In the genomic region with DNA sequence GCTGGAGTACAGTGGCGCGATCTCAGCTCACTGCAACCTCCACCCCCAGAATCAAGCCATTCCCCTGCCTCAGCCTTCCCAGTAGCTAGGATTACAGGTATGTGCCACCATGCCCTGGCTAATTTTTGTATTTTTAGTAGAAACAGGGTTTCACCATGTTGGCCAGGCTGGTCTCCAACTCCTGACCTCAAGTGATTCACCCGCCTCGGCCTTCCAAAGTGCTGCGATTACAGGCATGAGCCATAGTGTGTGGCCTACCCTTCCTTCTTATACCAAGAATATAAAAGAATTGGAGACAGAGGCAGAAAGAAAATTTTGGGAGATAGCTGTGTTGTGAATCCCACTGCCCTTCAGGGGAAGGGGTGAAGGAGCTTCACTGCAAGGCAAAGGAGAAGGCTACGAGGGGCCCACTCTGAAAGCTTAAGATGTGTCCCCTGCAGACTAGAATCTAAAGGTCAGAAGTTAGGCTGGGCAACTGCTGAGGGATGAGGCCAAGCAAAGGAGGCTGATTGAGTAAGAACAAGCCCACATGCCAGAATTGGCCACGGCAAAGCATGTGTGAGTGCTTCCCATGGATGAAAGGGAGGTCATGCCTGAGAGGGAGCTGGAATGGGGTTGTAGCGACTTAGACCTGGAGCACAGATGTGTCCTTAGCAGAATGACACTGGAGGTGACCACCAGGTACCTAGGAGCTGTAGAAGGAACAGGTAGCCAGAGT, we compare ENCODE assay signal across 17 cellular contexts. TPM values are rescaled to one million over a fixed set of nuclear protein-coding genes. Genes with fewer than 3 reads are reported as not detected.
DNase-seq lines count a peak whose midpoint lies in the region; ATAC-seq and TF ChIP-seq lines count a peak whose summit lies in the region.
"Had no signal": no experiment of that assay in that cellular context is flagged by ENCODE, and none has a peak within 500 bp of the region (broad histone marks: within the 10 kb centered on the region; RNA-seq: fewer than 3 reads in every experiment).

No MANE protein-coding gene starts in this region.

- no peak overlapping the region for H3K27ac Mint-ChIP-seq in CD4-positive, alpha-beta T cell
- H3K27ac Mint-ChIP-seq: WTC11 had no signal

- peak overlapping the region; percentile 19 for H2BK120ac ChIP-seq in trophoblast cell (ENCODE audit: insufficient read depth, low read length, poor library complexity)

- peaks cover 32% of the 10 kb centered on the region for H3F3A ChIP-seq in PC-9 (ENCODE audit: insufficient read depth, low read depth)

- H3K27me3 ChIP-seq in PC-9 (ENCODE audit: insufficient read depth, low read depth) (no peaks in the 10 kb centered on the region), esophagus muscularis mucosa (no peaks in the 10 kb centered on the region), trophoblast cell (ENCODE audit: insufficient read depth, low read length) (no peaks in the 10 kb centered on the region), dorsolateral prefrontal cortex (no peaks in the 10 kb centered on the region)
- H3K27me3 ChIP-seq in CD4-positive, alpha-beta T cell (ENCODE audit: control insufficient read depth, insufficient read depth, low read length) = no peaks in the 10 kb centered on the region

- H2AFZ ChIP-seq in PC-9 (no peak overlapping the region), trophoblast cell (ENCODE audit: insufficient read depth, low read length, poor library complexity) (no peak overlapping the region)

- 89% methylated on average over 8 of the region's 8 CpGs for WGBS in esophagus muscularis mucosa
- WGBS in trophoblast cell (ENCODE audit: extremely low coverage, insufficient coverage, insufficient read length) = no CpG with 5 or more reads among the region's 8 CpGs

- H3K9ac ChIP-seq in trophoblast cell (ENCODE audit: low read length) = no peak overlapping the region

- TF ChIP-seq EP300 in esophagus muscularis mucosa (IDR thresholded peaks at IDR 0.05) = no peak

- no peaks in the 10 kb centered on the region for H3K36me3 Mint-ChIP-seq in CD4-positive, alpha-beta T cell (ENCODE audit: low read depth)
- H3K36me3 Mint-ChIP-seq: WTC11 had no signal

- peak overlapping the region; percentile 74 for H3K27ac ChIP-seq in PC-9
- no peak overlapping the region for H3K27ac ChIP-seq in esophagus muscularis mucosa (replicated peaks in 1 of 4)
- no peak overlapping the region for H3K27ac ChIP-seq in trophoblast cell (ENCODE audit: low read depth, low read length)
- no peak overlapping the region for H3K27ac ChIP-seq in dorsolateral prefrontal cortex
- H3K27ac ChIP-seq in CD4-positive, alpha-beta T cell (ENCODE audit: low read depth, low read length) = no peak overlapping the region

- H3K79me2 ChIP-seq in PC-9 (ENCODE audit: low read depth) (no peaks in the 10 kb centered on the region), trophoblast cell (ENCODE audit: control insufficient read depth, insufficient read depth, low read length, poor library complexity) (no peaks in the 10 kb centered on the region)

- H3K4me3 ChIP-seq in PC-9 (no peak overlapping the region), esophagus muscularis mucosa (no peak overlapping the region), trophoblast cell (ENCODE audit: low read depth, low read length) (no peak overlapping the region), dorsolateral prefrontal cortex (no peak overlapping the region)

- no peaks in the 10 kb centered on the region for H3K79me1 ChIP-seq in trophoblast cell (ENCODE audit: low read length)

- H4K20me1 ChIP-seq in PC-9 (ENCODE audit: insufficient read depth) = no peaks in the 10 kb centered on the region

- H4K12ac ChIP-seq in trophoblast cell (ENCODE audit: low read depth, low read length) = no peak overlapping the region

- no peak overlapping the region for H4K91ac ChIP-seq in trophoblast cell (ENCODE audit: low read depth, low read length)

- peak overlapping the region; percentile 17 for H3K23ac ChIP-seq in trophoblast cell (ENCODE audit: low read length)

- no peaks in the 10 kb centered on the region for H3K27me3 Mint-ChIP-seq in CD4-positive, alpha-beta T cell
- H3K27me3 Mint-ChIP-seq: naive thymus-derived CD8-positive, alpha-beta T cell had no signal

- H3K36me3 ChIP-seq in PC-9 (ENCODE audit: low read depth) (no peaks in the 10 kb centered on the region), esophagus muscularis mucosa (peaks cover 0 to 4% (median 0%) of the 10 kb centered on the region in 4 donors), trophoblast cell (ENCODE audit: control insufficient read depth in 1 of 2, insufficient read depth in 2 of 2, low read length in 2 of 2) (no peaks in the 10 kb centered on the region)

- CTCF ChIA-PET in PC-9 (lab: Charles Lee) = interaction anchor here (0.9 kb wide), 1 partner anchor 18 kb away, joined by 3 read pairs; no protein-coding TSS in a partner anchor
- CTCF ChIA-PET in CD4-positive, alpha-beta T cell (lab: Charles Lee) = interaction anchor here (1.4 kb wide), 1 partner anchor 58 kb away, joined by 3 read pairs; the partner anchor contains the start of gene MYO18A

- H3K4me2 ChIP-seq in PC-9 = peak overlapping the region; percentile 30; the same call in 1 of the 2 replicates
- H3K4me2 ChIP-seq in trophoblast cell (ENCODE audit: low read length) = no peak overlapping the region

- H3K9me3 ChIP-seq in PC-9 (ENCODE audit: insufficient read depth, low read depth) (no peaks in the 10 kb centered on the region), esophagus muscularis mucosa (no peaks in the 10 kb centered on the region), trophoblast cell (ENCODE audit: insufficient read depth, low read depth, low read length) (peaks cover 2% of the 10 kb centered on the region)
- H3K9me3 ChIP-seq in CD4-positive, alpha-beta T cell (ENCODE audit: control insufficient read depth, low read length) = no peaks in the 10 kb centered on the region

- intact Hi-C loops in PC-9 (cut with micrococcal nuclease; ENCODE audit: unreplicated experiment) = no loop called here
- intact Hi-C loops in esophagus muscularis mucosa (cut with DNase I) = no loop called here
- intact Hi-C loops in dorsolateral prefrontal cortex (cut with DNase I) = no loop called here
- intact Hi-C loops in CD4-positive, alpha-beta T cell (cut with DNase I, micrococcal nuclease) = no loop called here

- no peak for TF ChIP-seq POLR2A in esophagus muscularis mucosa (IDR thresholded peaks at IDR 0.05; ENCODE audit: low read depth)

- H4K8ac ChIP-seq in trophoblast cell (ENCODE audit: low read depth, low read length) = no peak overlapping the region

- no peaks in the 10 kb centered on the region for H3K9me2 ChIP-seq in PC-9 (ENCODE audit: insufficient read depth)

- no peak overlapping the region for H3K14ac ChIP-seq in trophoblast cell (ENCODE audit: low read length)

- H3K4me1 ChIP-seq in PC-9 (replicated peaks; ENCODE audit: insufficient read depth) (peaks cover 47% of the 10 kb centered on the region), esophagus muscularis mucosa (peaks cover 6 to 17% (median 7%) of the 10 kb centered on the region in 4 donors), trophoblast cell (ENCODE audit: control insufficient read depth in 1 of 2, insufficient read depth in 2 of 2, low read length in 2 of 2) (peaks cover 4 to 8% of the 10 kb centered on the region in 2 experiments)

- H3K4ac ChIP-seq in trophoblast cell (ENCODE audit: low read depth, low read length) = no peak overlapping the region

- no peak for ATAC-seq in HG02852 (IDR thresholded peaks at IDR 0.05; ENCODE audit: unreplicated experiment)
- ATAC-seq in CD4-positive, alpha-beta T cell (ENCODE audit: poor library complexity) = no peak
- ATAC-seq: left colon; naive thymus-derived CD8-positive, alpha-beta T cell; WTC11 had no signal

- no peak overlapping the region for H2BK5ac ChIP-seq in trophoblast cell (ENCODE audit: low read depth, low read length, poor library complexity)

- no peak overlapping the region for H3K4me3 Mint-ChIP-seq in CD4-positive, alpha-beta T cell
- H3K4me3 Mint-ChIP-seq: naive thymus-derived CD8-positive, alpha-beta T cell; WTC11 had no signal

- H2BK12ac ChIP-seq in trophoblast cell (ENCODE audit: low read length) = no peak overlapping the region

- POLR2A ChIA-PET in PC-9 (lab: Charles Lee; ENCODE audit: unreplicated experiment) = interaction anchor here (0.6 kb wide), 3 partner anchors 25 to 62 kb away, joined by 3 to 4 read pairs (median 3); no protein-coding TSS in a partner anchor
- POLR2A ChIA-PET in CD4-positive, alpha-beta T cell (lab: Charles Lee) = no interaction called here

- H2AK5ac ChIP-seq in trophoblast cell (ENCODE audit: low read length) = no peak overlapping the region

- no peak overlapping the region for H3K18ac ChIP-seq in trophoblast cell (ENCODE audit: low read length)

- H3K4me1 Mint-ChIP-seq in CD4-positive, alpha-beta T cell (ENCODE audit: low read depth) = no peaks in the 10 kb centered on the region

- BruUV-seq in PC-9 (replicated peaks; lab: Mats Ljungman, UMichigan) = no TSS peak

- DNase-seq in ELR (ENCODE audit: low read depth) (peak; percentile 70), PC-9 (no peak), esophagus muscularis mucosa (ENCODE audit: extremely low spot score) (peak; percentile 55), trophoblast cell (no peak), dorsolateral prefrontal cortex (no peak)
- DNase-seq in CD4-positive, alpha-beta T cell = no peak
- DNase-seq: activated naive CD4-positive, alpha-beta T cell treated with Interleukin-2 at 50 U/mL for 16 hours; H7; hippocampal formation; left colon; naive thymus-derived CD8-positive, alpha-beta T cell; NCI-H1048; NCI-H345; stimulated activated naive CD4-positive, alpha-beta T cell treated with Interleukin-2 at 50 U/mL for 16 hours had no signal

- TF ChIP-seq CTCF in PC-9 (conservative IDR thresholded peaks at IDR 0.05) (no peak), esophagus muscularis mucosa (IDR thresholded peaks at IDR 0.05) (no peak), dorsolateral prefrontal cortex (IDR thresholded peaks at IDR 0.05 in 54 of 56, conservative IDR thresholded peaks at IDR 0.05 in 2 of 56; ENCODE audit: low read depth in 1 of 56, partially characterized antibody in 56 of 56) (no peak)
- TF ChIP-seq CTCF in CD4-positive, alpha-beta T cell (IDR thresholded peaks at IDR 0.05) = no peak

- H3K9me3 Mint-ChIP-seq in CD4-positive, alpha-beta T cell = no peaks in the 10 kb centered on the region
- H3K9me3 Mint-ChIP-seq: naive thymus-derived CD8-positive, alpha-beta T cell; WTC11 had no signal

RNA-seq across cellular contexts. Expression of gene CRYBA1, which starts 8.4 kb away (rescaled TPM):
- total RNA-seq in PC-9 (2021) (not detected in 2 replicates), esophagus muscularis mucosa (not detected), dorsolateral prefrontal cortex (not detected)
- polyA plus RNA-seq in trophoblast cell (2013) = 5.8 and 6.1 TPM in 2 replicates
- not detected for total RNA-seq in CD4-positive, alpha-beta T cell
- total RNA-seq: cardiac septum; H7; left colon; naive thymus-derived CD8-positive, alpha-beta T cell; WTC11 had no signal
- polyA plus RNA-seq: naive thymus-derived CD8-positive, alpha-beta T cell had no signal

RNA-seq across cellular contexts. Expression of gene NUFIP2, which starts 55.7 kb away (rescaled TPM):
- total RNA-seq in PC-9 (2021) (46.8 and 73.1 TPM in 2 replicates), esophagus muscularis mucosa (10 to 100 TPM; 27.6 to 37.6 (median 30.5) TPM), dorsolateral prefrontal cortex (10 to 100 TPM; 42.4 to 96.8 (median 54.8) TPM)
- polyA plus RNA-seq in trophoblast cell (2013) = 107 and 111 TPM in 2 replicates
- 10 to 100 TPM; 78.4 to 82.2 TPM for total RNA-seq in CD4-positive, alpha-beta T cell

RNA-seq across cellular contexts. Expression of gene MYO18A, which starts 58.1 kb away (rescaled TPM):
- total RNA-seq in PC-9 (2021) = 150 and 158 TPM in 2 replicates
- 10 to 100 TPM; 46.7 to 82.7 (median 64.6) TPM for total RNA-seq in esophagus muscularis mucosa
- 15.5 and 16.9 TPM in 2 replicates for polyA plus RNA-seq in trophoblast cell (2013)
- 100 to 1,000 TPM in 118 of 120 experiments, 10 to 100 TPM in 2; 93.9 to 275 (median 143) TPM for total RNA-seq in dorsolateral prefrontal cortex
- 10 to 100 TPM; 87.0 to 90.1 TPM for total RNA-seq in CD4-positive, alpha-beta T cell

Comparison
In these comparisons a context has a peak if more than half of its experiments do, and no peak if none do; other contexts are left out.
1. DNase-seq: peak in ELR (single experiment) and esophagus muscularis mucosa (single experiment); none in PC-9 (0 of 2), trophoblast cell (0 of 2), dorsolateral prefrontal cortex (0 of 10) and CD4-positive, alpha-beta T cell (0 of 10).